In the genomic region with DNA sequence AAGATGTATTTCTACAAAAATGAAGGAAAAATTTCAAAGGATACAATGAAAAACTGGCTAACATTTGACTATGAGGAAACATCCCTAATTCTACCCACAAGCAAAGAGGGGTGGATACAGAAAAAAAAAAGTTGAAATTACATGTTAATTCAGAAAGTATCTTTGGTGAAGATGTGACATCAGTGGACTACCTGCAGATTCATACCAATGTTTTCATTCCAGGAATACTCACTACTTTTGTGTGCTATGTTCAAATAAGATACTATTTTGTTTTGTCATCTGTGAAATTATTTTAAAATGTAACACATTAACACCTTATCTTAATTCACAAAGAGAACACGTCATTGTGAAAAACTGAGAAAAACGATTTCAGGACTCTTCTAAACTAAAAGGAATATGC, we compare ENCODE assay signal across 29 cellular contexts. TPM values are rescaled to one million over a fixed set of nuclear protein-coding genes. Genes with fewer than 3 reads are reported as not detected.
DNase-seq lines count a peak whose midpoint lies in the region; ATAC-seq and TF ChIP-seq lines count a peak whose summit lies in the region.
"Had no signal": no experiment of that assay in that cellular context is flagged by ENCODE, and none has a peak within 500 bp of the region (broad histone marks: within the 10 kb centered on the region; RNA-seq: fewer than 3 reads in every experiment).

No MANE protein-coding gene starts in this region.

- ATAC-seq in GM21367 (IDR thresholded peaks at IDR 0.05; ENCODE audit: unreplicated experiment), result no peak
- ATAC-seq in GM18858 (IDR thresholded peaks at IDR 0.05; ENCODE audit: unreplicated experiment), result no peak
- ATAC-seq: body of pancreas, gastroesophageal sphincter, HepG2, left cardiac atrium, right cardiac atrium had no signal

- no peak overlapping the region for H2AFZ ChIP-seq in OCI-LY7 (ENCODE audit: low read length)

- H4K20me1 ChIP-seq in OCI-LY7 (ENCODE audit: insufficient read depth, low read length), result no peaks in the 10 kb centered on the region

- WGBS in spleen, 5 donors, result 71 to 86% (median 82%) methylated on average over 2 of the region's 2 CpGs

- H3K4me2 ChIP-seq in OCI-LY7 (ENCODE audit: low read length), result peak overlapping the region; percentile 72

- 0 out of 2 replicates have a peak, but pooled peaks cover 3% of the 10 kb centered on the region for H3K9me3 ChIP-seq in OCI-LY7 (ENCODE audit: low read length)
- no peaks in the 10 kb centered on the region for H3K9me3 ChIP-seq in spleen
- H3K9me3 ChIP-seq: adrenal gland, body of pancreas, gastroesophageal sphincter, suprapubic skin had no signal

- TF ChIP-seq CTCF in OCI-LY7 (conservative IDR thresholded peaks at IDR 0.05; ENCODE audit: low read length), result no peak
- no peak for TF ChIP-seq CTCF in spleen (IDR thresholded peaks at IDR 0.05 in 8 of 11, conservative IDR thresholded peaks at IDR 0.05 in 3 of 11)

- H3K9me2 ChIP-seq in OCI-LY7 (ENCODE audit: insufficient read depth, low read length), result no peaks in the 10 kb centered on the region

- TF ChIP-seq POLR2A in spleen (IDR thresholded peaks at IDR 0.05), result no peak

- no peaks in the 10 kb centered on the region for H3K9me3 Mint-ChIP-seq in activated naive CD4-positive, alpha-beta T cell treated with anti-CD3 and anti-CD28 coated beads, Interleukin-2, amount 10 ng/mL, durations not matched to agents 7 days and 5 days
- no peaks in the 10 kb centered on the region for H3K9me3 Mint-ChIP-seq in activated T-helper 2 cell treated with anti-CD3 and anti-CD28 coated beads, Interferon-gamma antibody, Interleukin-2, Interleukin-4, amounts not matched to agents 10 μg/mL and 5 μg/mL and 100 μg/mL, durations not matched to agents 14 hours and 24 hours and 36 hours

- H3K27ac ChIP-seq in OCI-LY7 (ENCODE audit: low read depth, low read length, poor library complexity, severe bottlenecking) (peak overlapping the region; percentile 97), spleen (peak overlapping the region in 6 of 8 donors; percentile 44 to 85 (median 78))
- H3K27ac ChIP-seq: adrenal gland, suprapubic skin had no signal

- intact Hi-C loops in OCI-LY7 (cut with micrococcal nuclease; ENCODE audit: unreplicated experiment) (loop anchor here (5.0 kb wide), 2 partner anchors 56 to 81 kb away; no protein-coding TSS in a partner anchor), spleen (cut with DNase I; ENCODE audit: low total_unique reads) (no loop called here)
- intact Hi-C loops in activated T-helper 2 cell treated with anti-CD3 and anti-CD28 coated beads, Interferon-gamma antibody, Interleukin-2, Interleukin-4, amounts not matched to agents 10 μg/mL and 5 μg/mL and 100 μg/mL, durations not matched to agents 14 hours and 24 hours and 36 hours (cut with micrococcal nuclease), result loop anchor here (1.0 to 5.0 kb wide), 2 partner anchors 9 to 81 kb away; no protein-coding TSS in a partner anchor

- H3K4me3 ChIP-seq in OCI-LY7 (ENCODE audit: low read depth, low read length, poor library complexity, severe bottlenecking) (peak overlapping the region; percentile 45), spleen (no peak overlapping the region)
- H3K4me3 ChIP-seq: adrenal gland, body of pancreas, dorsolateral prefrontal cortex, gastroesophageal sphincter, suprapubic skin had no signal

- BruUV-seq in OCI-LY7 (replicated peaks; lab: Mats Ljungman, UMichigan), result TSS peak; percentile 7

- H3K36me3 ChIP-seq in OCI-LY7 (ENCODE audit: insufficient read depth, low read length) (peaks cover 93% of the 10 kb centered on the region), spleen (peaks cover 0 to 82% (median 19%) of the 10 kb centered on the region in 6 donors)

- peaks cover 95% of the 10 kb centered on the region for H3K79me2 ChIP-seq in OCI-LY7 (ENCODE audit: insufficient read depth, low read depth, low read length)

- peak overlapping the region; percentile 81 for H3K27ac Mint-ChIP-seq in activated naive CD4-positive, alpha-beta T cell treated with anti-CD3 and anti-CD28 coated beads, Interleukin-2, amount 10 ng/mL, durations not matched to agents 7 days and 5 days
- peak overlapping the region; percentile 85 for H3K27ac Mint-ChIP-seq in activated T-helper 2 cell treated with anti-CD3 and anti-CD28 coated beads, Interferon-gamma antibody, Interleukin-2, Interleukin-4, amounts not matched to agents 10 μg/mL and 5 μg/mL and 100 μg/mL, durations not matched to agents 14 hours and 24 hours and 36 hours

- peaks cover 64% of the 10 kb centered on the region for H3K4me1 Mint-ChIP-seq in activated naive CD4-positive, alpha-beta T cell treated with anti-CD3 and anti-CD28 coated beads, Interleukin-2, amount 10 ng/mL, durations not matched to agents 7 days and 5 days
- peaks cover 59% of the 10 kb centered on the region for H3K4me1 Mint-ChIP-seq in activated T-helper 2 cell treated with anti-CD3 and anti-CD28 coated beads, Interferon-gamma antibody, Interleukin-2, Interleukin-4, amounts not matched to agents 10 μg/mL and 5 μg/mL and 100 μg/mL, durations not matched to agents 14 hours and 24 hours and 36 hours (ENCODE audit: low read depth)

- H3K27me3 Mint-ChIP-seq in activated naive CD4-positive, alpha-beta T cell treated with anti-CD3 and anti-CD28 coated beads, Interleukin-2, amount 10 ng/mL, durations not matched to agents 7 days and 5 days, result no peaks in the 10 kb centered on the region
- no peaks in the 10 kb centered on the region for H3K27me3 Mint-ChIP-seq in activated T-helper 2 cell treated with anti-CD3 and anti-CD28 coated beads, Interferon-gamma antibody, Interleukin-2, Interleukin-4, amounts not matched to agents 10 μg/mL and 5 μg/mL and 100 μg/mL, durations not matched to agents 14 hours and 24 hours and 36 hours (ENCODE audit: low read depth)

- H3K27me3 ChIP-seq in spleen (replicated peaks in 1 of 7), result no peaks in the 10 kb centered on the region
- H3K27me3 ChIP-seq: adrenal gland, body of pancreas, dorsolateral prefrontal cortex, gastroesophageal sphincter, suprapubic skin had no signal

- H3K4me1 ChIP-seq in OCI-LY7 (ENCODE audit: insufficient read depth, low read length, poor library complexity, severe bottlenecking) (peaks cover 99% of the 10 kb centered on the region), spleen (peaks cover 24 to 99% (median 80%) of the 10 kb centered on the region in 6 donors)
- H3K4me1 ChIP-seq: body of pancreas, suprapubic skin had no signal

- H3K4me3 Mint-ChIP-seq in activated naive CD4-positive, alpha-beta T cell treated with anti-CD3 and anti-CD28 coated beads, Interleukin-2, amount 10 ng/mL, durations not matched to agents 7 days and 5 days, result no peak overlapping the region
- H3K4me3 Mint-ChIP-seq in activated T-helper 2 cell treated with anti-CD3 and anti-CD28 coated beads, Interferon-gamma antibody, Interleukin-2, Interleukin-4, amounts not matched to agents 10 μg/mL and 5 μg/mL and 100 μg/mL, durations not matched to agents 14 hours and 24 hours and 36 hours (ENCODE audit: low read depth), result peak overlapping the region; percentile 13

- no peak for DNase-seq in activated naive CD4-positive, alpha-beta T cell treated with anti-CD3 and anti-CD28 coated beads, Interleukin-2, amount 10 ng/mL, durations not matched to agents 7 days and 5 days
- DNase-seq in activated naive CD4-positive, alpha-beta T cell treated with anti-CD3 and anti-CD28 coated beads, Interleukin-2, amount 50 U/mL, for 16 hours, result no peak
- DNase-seq in OCI-LY7 (ENCODE audit: low spot score) (no peak), spleen (no peak), HCEC 1CT (no peak)
- no peak for DNase-seq in activated T-helper 2 cell treated with anti-CD3 and anti-CD28 coated beads, Interferon-gamma antibody, Interleukin-2, Interleukin-4, amounts not matched to agents 10 μg/mL and 5 μg/mL and 100 μg/mL, durations not matched to agents 14 hours and 24 hours and 36 hours (ENCODE audit: low spot score)
- DNase-seq: activated CD4-positive, alpha-beta T cell treated with anti-CD3 and anti-CD28 coated beads, Interleukin-2, amount 50 U/mL, for 4 hours; adrenal gland; body of pancreas; C1 segment of cervical spinal cord; Calu3; DND-41; dorsolateral prefrontal cortex; GOT3; hippocampal formation; Karpas-422; left cardiac atrium; mesenchymal stem cell; NCI-H146; NCI-H446; NCI-H774; posterior cingulate gyrus; right cardiac atrium; stimulated activated CD4-positive, alpha-beta T cell treated with anti-CD3 and anti-CD28 coated beads, Interleukin-2, amount 100 ng/mL, for 48 hours had no signal

- CTCF ChIA-PET in activated naive CD4-positive, alpha-beta T cell treated with anti-CD3 and anti-CD28 coated beads, Interleukin-2, amount 10 ng/mL, durations not matched to agents 7 days and 5 days (lab: Charles Lee), result interaction anchor here (1.5 kb wide), 1 partner anchor 20 kb away, joined by 4 read pairs; no protein-coding TSS in a partner anchor
- CTCF ChIA-PET in OCI-LY7 (lab: Charles Lee; ENCODE audit: unreplicated experiment), result no interaction called here

- POLR2A ChIA-PET in OCI-LY7 (lab: Charles Lee), result interaction anchor here (0.6 to 5.9 kb wide), 17 partner anchors 9 to 747 kb away, joined by 3 to 76 read pairs (median 4); no protein-coding TSS in a partner anchor

- peaks cover 41% of the 10 kb centered on the region for H3K36me3 Mint-ChIP-seq in activated naive CD4-positive, alpha-beta T cell treated with anti-CD3 and anti-CD28 coated beads, Interleukin-2, amount 10 ng/mL, durations not matched to agents 7 days and 5 days
- peaks cover 57% of the 10 kb centered on the region for H3K36me3 Mint-ChIP-seq in activated T-helper 2 cell treated with anti-CD3 and anti-CD28 coated beads, Interferon-gamma antibody, Interleukin-2, Interleukin-4, amounts not matched to agents 10 μg/mL and 5 μg/mL and 100 μg/mL, durations not matched to agents 14 hours and 24 hours and 36 hours (ENCODE audit: low read depth)

RNA-seq across cellular contexts. Expression of gene GPCPD1, which starts 19.9 kb away (rescaled TPM):
- total RNA-seq in OCI-LY7 (2014; rRNA removed; shearing (Covaris generic)), result 36.6 and 50.8 TPM in 2 replicates
- 90.7 and 101 TPM in 2 replicates for total RNA-seq in OCI-LY7 (2022)
- 35.9 and 36.0 TPM in 2 replicates for total RNA-seq in activated T-helper 2 cell treated with anti-CD3 and anti-CD28 coated beads, Interferon-gamma antibody, Interleukin-2, Interleukin-4, amounts not matched to agents 10 μg/mL and 5 μg/mL and 100 μg/mL, durations not matched to agents 14 hours and 24 hours and 36 hours
- total RNA-seq in spleen, result 100 to 1,000 TPM in 1 of 7 donors, 10 to 100 TPM in 6; 49.6 to 129 (median 85.3) TPM
- polyA plus RNA-seq in spleen, result 10 to 100 TPM; 31.3 to 47.2 (median 33.9) TPM
